ENCODE assay signal across 16 cellular contexts in the genomic region with DNA sequence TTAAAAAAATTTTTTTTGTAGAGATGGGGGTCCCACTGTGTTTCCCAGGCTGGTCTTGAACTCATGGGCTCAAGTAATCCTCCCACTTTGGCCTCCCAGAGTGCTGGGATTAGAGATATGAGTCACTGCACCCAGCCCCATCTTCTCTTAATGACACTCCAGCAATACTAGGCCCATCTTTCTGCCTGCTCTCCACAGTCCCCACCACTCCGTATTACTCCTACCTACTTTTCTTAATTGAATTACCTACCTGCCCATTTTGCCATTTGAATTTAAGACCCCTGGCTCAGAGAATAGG. TPM values are rescaled to one million over a fixed set of nuclear protein-coding genes. Genes with fewer than 3 reads are reported as not detected.
DNase-seq lines count a peak whose midpoint lies in the region; ATAC-seq, FAIRE-seq and TF ChIP-seq lines count a peak whose summit lies in the region.
"Had no signal": no experiment of that assay in that cellular context is flagged by ENCODE, and none has a peak within 500 bp of the region (broad histone marks: within the 10 kb centered on the region; RNA-seq: fewer than 3 reads in every experiment).

No MANE protein-coding gene starts in this region.

- CTCF ChIA-PET in activated naive CD4-positive, alpha-beta T cell treated with anti-CD3 and anti-CD28 coated beads for 36 hours (lab: Charles Lee): interaction anchor here (0.5 to 23.9 kb wide), 15 partner anchors 14 to 228 kb away, joined by 3 to 573 read pairs (median 14); a partner anchor contains a TSS
- CTCF ChIA-PET in activated CD8-positive, alpha-beta T cell treated with anti-CD3 and anti-CD28 coated beads for 36 hours (lab: Charles Lee): interaction anchor here (1.4 to 26.5 kb wide), 16 partner anchors 12 to 219 kb away, joined by 3 to 775 read pairs (median 28); a partner anchor contains a TSS

- FAIRE-seq in small intestine (lab: Jason Lieb, UNC): no peak

- intact Hi-C loops in activated naive CD4-positive, alpha-beta T cell treated with anti-CD3 and anti-CD28 coated beads for 36 hours (cut with micrococcal nuclease): no loop called here
- intact Hi-C loops in activated CD8-positive, alpha-beta T cell treated with anti-CD3 and anti-CD28 coated beads for 36 hours (cut with micrococcal nuclease): loop anchor here (5.0 kb wide), 1 partner anchor 134 kb away; no protein-coding TSS in a partner anchor
- intact Hi-C loops in Right ventricle myocardium inferior (cut with DNase I): loop anchor here (1.0 kb wide), 1 partner anchor 241 kb away; a partner anchor contains a TSS

- POLR2A ChIA-PET in activated CD8-positive, alpha-beta T cell treated with anti-CD3 and anti-CD28 coated beads for 36 hours (lab: Charles Lee): interaction anchor here (0.8 to 8.9 kb wide), 13 partner anchors 14 to 241 kb away, joined by 3 to 216 read pairs (median 11); a partner anchor contains a TSS

- peak overlapping the region in 3 of 4 donors; percentile 93 to 99 (median 97) for H3K27ac ChIP-seq in upper lobe of left lung
- peak overlapping the region in 1 of 2 donors; percentile 24 for H3K27ac ChIP-seq in small intestine (ENCODE audit: low read depth in 1 of 2, low read length in 1 of 2)

- ATAC-seq in activated CD8-positive, alpha-beta T cell treated with anti-CD3 and anti-CD28 coated beads for 36 hours: no peak
- ATAC-seq in naive B cell (ENCODE audit: low read depth in 2 of 2) (no peak), upper lobe of left lung (ENCODE audit: low FRiP score in 2 of 2) (no peak), Right ventricle myocardium inferior (no peak)
- ATAC-seq: Panc1 had no signal

- TF ChIP-seq CTCF in activated CD8-positive, alpha-beta T cell treated with anti-CD3 and anti-CD28 coated beads for 36 hours (IDR thresholded peaks at IDR 0.05): no peak
- TF ChIP-seq CTCF in upper lobe of left lung (IDR thresholded peaks at IDR 0.05): no peak

- H3K4me3 ChIP-seq in upper lobe of left lung (no peak overlapping the region), small intestine (ENCODE audit: low read depth in 1 of 2, low read length in 2 of 2) (no peak overlapping the region)
- H3K4me3 ChIP-seq: smooth muscle cell, transverse colon had no signal

- peak overlapping the region; percentile 98 for H3K27ac Mint-ChIP-seq in activated naive CD4-positive, alpha-beta T cell treated with anti-CD3 and anti-CD28 coated beads for 36 hours
- H3K27ac Mint-ChIP-seq in activated CD8-positive, alpha-beta T cell treated with anti-CD3 and anti-CD28 coated beads for 36 hours: peak overlapping the region; percentile 98
- H3K27ac Mint-ChIP-seq in naive B cell: peak overlapping the region; percentile 99 to 100 (median 100)

- H3K36me3 ChIP-seq in upper lobe of left lung: no peaks in the 10 kb centered on the region
- H3K36me3 ChIP-seq in small intestine (ENCODE audit: control insufficient read depth in 2 of 2, insufficient read depth in 2 of 2, low read length in 2 of 2): no peaks in the 10 kb centered on the region
- H3K36me3 ChIP-seq: transverse colon had no signal

- TF ChIP-seq EP300 in upper lobe of left lung (IDR thresholded peaks at IDR 0.05): no peak

- no peaks in the 10 kb centered on the region for H3K27me3 Mint-ChIP-seq in activated naive CD4-positive, alpha-beta T cell treated with anti-CD3 and anti-CD28 coated beads for 36 hours (ENCODE audit: low read depth)
- H3K27me3 Mint-ChIP-seq in activated CD8-positive, alpha-beta T cell treated with anti-CD3 and anti-CD28 coated beads for 36 hours: no peaks in the 10 kb centered on the region
- no peaks in the 10 kb centered on the region for H3K27me3 Mint-ChIP-seq in naive B cell

- peaks cover 47% of the 10 kb centered on the region for H3K4me1 Mint-ChIP-seq in activated naive CD4-positive, alpha-beta T cell treated with anti-CD3 and anti-CD28 coated beads for 36 hours (ENCODE audit: low read depth)
- peaks cover 52% of the 10 kb centered on the region for H3K4me1 Mint-ChIP-seq in activated CD8-positive, alpha-beta T cell treated with anti-CD3 and anti-CD28 coated beads for 36 hours (ENCODE audit: low read depth)
- peaks cover 45 to 52% (median 52%) of the 10 kb centered on the region in 3 donors for H3K4me1 Mint-ChIP-seq in naive B cell

- H3K4me3 Mint-ChIP-seq in activated naive CD4-positive, alpha-beta T cell treated with anti-CD3 and anti-CD28 coated beads for 36 hours: peak overlapping the region; percentile 88
- peak overlapping the region; percentile 87 for H3K4me3 Mint-ChIP-seq in activated CD8-positive, alpha-beta T cell treated with anti-CD3 and anti-CD28 coated beads for 36 hours
- peak overlapping the region in 3 of 8 donors; percentile 87 to 99 (median 95) for H3K4me3 Mint-ChIP-seq in naive B cell

- peaks cover 3% of the 10 kb centered on the region for H3K36me3 Mint-ChIP-seq in activated naive CD4-positive, alpha-beta T cell treated with anti-CD3 and anti-CD28 coated beads for 36 hours (ENCODE audit: low read depth)
- peaks cover 17% of the 10 kb centered on the region for H3K36me3 Mint-ChIP-seq in activated CD8-positive, alpha-beta T cell treated with anti-CD3 and anti-CD28 coated beads for 36 hours (ENCODE audit: low read depth)
- peaks cover 0 to 4% of the 10 kb centered on the region in 2 donors for H3K36me3 Mint-ChIP-seq in naive B cell

- WGBS in upper lobe of left lung, 2 donors: 89 to 97% methylated on average over 1 of the region's 1 CpG
- WGBS in small intestine, 3 donors: 95 to 100% (median 100%) methylated on average over 1 of the region's 1 CpG

- TF ChIP-seq POLR2A in upper lobe of left lung (IDR thresholded peaks at IDR 0.05): no peak

- no peaks in the 10 kb centered on the region for H3K27me3 ChIP-seq in upper lobe of left lung
- H3K27me3 ChIP-seq in small intestine (ENCODE audit: control insufficient read depth in 2 of 2, insufficient read depth in 2 of 2, low read length in 2 of 2): no peaks in the 10 kb centered on the region
- H3K27me3 ChIP-seq: transverse colon had no signal

- DNase-seq in activated naive CD4-positive, alpha-beta T cell treated with anti-CD3 and anti-CD28 coated beads for 36 hours: no peak
- no peak for DNase-seq in activated naive CD4-positive, alpha-beta T cell treated with Interleukin-2 at 50 U/mL for 16 hours
- DNase-seq in activated CD8-positive, alpha-beta T cell treated with anti-CD3 and anti-CD28 coated beads for 36 hours: peak; percentile 18
- DNase-seq in naive B cell (no peak), upper lobe of left lung (no peak), Right ventricle myocardium inferior (ENCODE audit: missing footprints) (no peak), SKM-1 treated with dmso at 0.1 percent for 144 hours (lab: John Stamatoyannopoulos, UW; ENCODE audit: unreplicated experiment) (no peak), small intestine (no peak)
- DNase-seq: activated CD4-positive, alpha-beta T cell treated with anti-CD3 and anti-CD28 coated beads, Interleukin-2, amount 50 U/mL, for 48 hours; DMS79; IMR-90; NCI-H1436; NCI-H510A; transverse colon had no signal

- H3K9me3 Mint-ChIP-seq in activated naive CD4-positive, alpha-beta T cell treated with anti-CD3 and anti-CD28 coated beads for 36 hours: no peaks in the 10 kb centered on the region
- no peaks in the 10 kb centered on the region for H3K9me3 Mint-ChIP-seq in activated CD8-positive, alpha-beta T cell treated with anti-CD3 and anti-CD28 coated beads for 36 hours
- H3K9me3 Mint-ChIP-seq in naive B cell: no peaks in the 10 kb centered on the region

- H3K9me3 ChIP-seq in upper lobe of left lung (no peaks in the 10 kb centered on the region), small intestine (ENCODE audit: control insufficient read depth, low read depth) (no peaks in the 10 kb centered on the region)
- H3K9me3 ChIP-seq: transverse colon had no signal

- H3K4me1 ChIP-seq in upper lobe of left lung (peaks cover 28 to 36% (median 31%) of the 10 kb centered on the region in 4 donors), small intestine (ENCODE audit: control insufficient read depth in 2 of 2, insufficient read depth in 1 of 2, low read depth in 1 of 2, low read length in 1 of 2) (peaks cover 4 to 12% of the 10 kb centered on the region in 2 donors)

RNA-seq across cellular contexts. Expression of a gene that starts 2.0 kb away (rescaled TPM):
- total RNA-seq in activated naive CD4-positive, alpha-beta T cell treated with anti-CD3 and anti-CD28 coated beads for 36 hours: 10 to 100 TPM; 62.9 to 68.5 TPM
- total RNA-seq in activated CD8-positive, alpha-beta T cell treated with anti-CD3 and anti-CD28 coated beads for 36 hours: 10 to 100 TPM; 60.8 to 61.4 TPM
- polyA plus RNA-seq in naive B cell (ENCODE audit: low read depth in 6 of 6) (10 to 100 TPM; 29.1 to 51.9 (median 35.0) TPM), small intestine (10 to 100 TPM in 1 of 3 donors, 1 to 10 TPM in 2; 5.6 to 27.9 (median 7.3) TPM)
- total RNA-seq in upper lobe of left lung (10 to 100 TPM; 39.7 to 81.8 (median 56.5) TPM), Right ventricle myocardium inferior (28.9 TPM)

RNA-seq across cellular contexts. Expression of a gene that starts 12.7 kb away (rescaled TPM):
- total RNA-seq in activated naive CD4-positive, alpha-beta T cell treated with anti-CD3 and anti-CD28 coated beads for 36 hours: 100 to 1,000 TPM; 142 TPM
- 100 to 1,000 TPM; 176 to 188 TPM for total RNA-seq in activated CD8-positive, alpha-beta T cell treated with anti-CD3 and anti-CD28 coated beads for 36 hours
- 100 to 1,000 TPM in 5 of 6 donors, 10 to 100 TPM in 1; 88.9 to 144 (median 117) TPM for polyA plus RNA-seq in naive B cell (ENCODE audit: low read depth in 6 of 6)
- 100 to 1,000 TPM in 2 of 6 donors, 10 to 100 TPM in 4; 67.0 to 137 (median 85.1) TPM for total RNA-seq in upper lobe of left lung
- total RNA-seq in Right ventricle myocardium inferior: 25.6 TPM
- polyA plus RNA-seq in small intestine: 100 to 1,000 TPM in 1 of 3 donors, 10 to 100 TPM in 2; 62.1 to 114 (median 86.6) TPM

RNA-seq across cellular contexts. Expression of a gene that starts 45.1 kb away (rescaled TPM):
- total RNA-seq in activated naive CD4-positive, alpha-beta T cell treated with anti-CD3 and anti-CD28 coated beads for 36 hours: 10 to 100 TPM; 38.9 to 40.8 TPM
- 10 to 100 TPM; 33.1 to 36.7 TPM for total RNA-seq in activated CD8-positive, alpha-beta T cell treated with anti-CD3 and anti-CD28 coated beads for 36 hours
- 10 to 100 TPM; 16.6 to 29.1 (median 19.3) TPM for polyA plus RNA-seq in naive B cell (ENCODE audit: low read depth in 6 of 6)
- total RNA-seq in upper lobe of left lung: 100 to 1,000 TPM in 1 of 6 donors, 10 to 100 TPM in 5; 19.5 to 106 (median 25.2) TPM
- 26.6 TPM for total RNA-seq in Right ventricle myocardium inferior
- polyA plus RNA-seq in small intestine: 10 to 100 TPM; 18.9 to 26.2 (median 22.1) TPM

RNA-seq across cellular contexts. Expression of a gene that starts 56.1 kb away (rescaled TPM):
- total RNA-seq in activated naive CD4-positive, alpha-beta T cell treated with anti-CD3 and anti-CD28 coated beads for 36 hours: 10 to 100 TPM; 90.8 to 97.6 TPM
- 10 to 100 TPM; 88.4 to 89.9 TPM for total RNA-seq in activated CD8-positive, alpha-beta T cell treated with anti-CD3 and anti-CD28 coated beads for 36 hours
- polyA plus RNA-seq in naive B cell (ENCODE audit: low read depth in 6 of 6) (10 to 100 TPM; 29.4 to 57.0 (median 38.7) TPM), small intestine (10 to 100 TPM; 14.1 to 30.0 (median 18.8) TPM)
- total RNA-seq in upper lobe of left lung (100 to 1,000 TPM in 2 of 6 donors, 10 to 100 TPM in 4; 66.6 to 127 (median 86.1) TPM), Right ventricle myocardium inferior (40.4 TPM)
